In the genomic region with DNA sequence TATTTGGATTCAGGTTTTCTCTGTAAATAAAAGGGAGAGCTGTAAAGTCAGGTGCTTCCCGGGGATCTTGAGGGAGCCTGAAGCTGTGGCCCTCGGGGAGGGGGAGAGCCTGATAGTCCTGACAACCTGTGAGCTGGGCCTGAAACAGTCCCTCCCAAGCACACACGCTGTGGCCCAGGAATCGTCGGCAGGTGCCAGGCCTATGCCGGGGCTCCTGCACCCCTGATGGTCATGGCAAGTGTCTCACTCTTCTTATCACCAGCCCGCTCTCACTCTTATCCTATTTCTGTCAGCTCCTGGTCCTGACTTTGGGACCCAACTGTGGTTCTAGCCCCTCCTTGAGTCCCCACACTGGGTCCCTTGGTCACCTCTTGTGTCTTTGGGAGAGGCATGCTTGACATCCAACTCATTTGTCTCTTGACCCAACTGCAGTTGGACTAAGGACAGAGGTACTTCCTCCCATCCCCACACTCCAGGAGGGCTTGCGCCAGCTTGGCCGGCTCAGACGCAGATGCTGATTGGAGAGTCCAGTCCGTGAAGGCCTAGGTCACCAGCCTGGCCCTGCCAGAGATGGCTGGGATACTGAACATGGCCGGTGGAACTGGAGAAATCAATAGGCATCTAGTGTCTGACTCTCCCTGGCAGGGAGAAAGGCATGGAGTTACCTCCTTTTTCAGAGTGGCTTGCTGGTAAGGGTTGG, we compare ENCODE assay signal across 24 cellular contexts.
DNase-seq lines count a peak whose midpoint lies in the region; ATAC-seq and TF ChIP-seq lines count a peak whose summit lies in the region.
"Had no signal": no experiment of that assay in that cellular context is flagged by ENCODE, and none has a peak within 500 bp of the region (broad histone marks: within the 10 kb centered on the region; RNA-seq: fewer than 3 reads in every experiment).

No MANE protein-coding gene starts in this region.

- DNase-seq in ecto neural progenitor cell (ENCODE audit: low spot score) (peak; percentile 42), endodermal cell (peak; percentile 41), islet precursor cell (peak; percentile 47), osteocyte (ENCODE audit: extremely low spot score, unreplicated experiment) (peak; percentile 74), EL (no peak), GM19240 (ENCODE audit: insufficient read length, low spot score) (no peak)
- DNase-seq in activated CD8-positive, alpha-beta memory T cell treated with anti-CD3 and anti-CD28 coated beads for 24 hours: no peak
- DNase-seq: 8988T; ACHN; BE2C; C1 segment of cervical spinal cord; CD4-positive, alpha-beta memory T cell; CD4-positive, CD25-positive, alpha-beta regulatory T cell; CD8-positive, alpha-beta memory T cell; COR-L47; DMS 273 treated with DMSO at 0.1 percent for 48 hours; DMS153; DMS53; DMS79; DND-41; GF-D8 had no signal

- H3K27ac Mint-ChIP-seq in endodermal cell: no peak overlapping the region
- no peak overlapping the region for H3K27ac Mint-ChIP-seq in osteocyte (ENCODE audit: unreplicated experiment)
- H3K27ac Mint-ChIP-seq: CD14-positive monocyte; CD4-positive, alpha-beta memory T cell; CD4-positive, CD25-positive, alpha-beta regulatory T cell; CD8-positive, alpha-beta memory T cell had no signal

- peaks cover 14% of the 10 kb centered on the region for H3K9me3 ChIP-seq in endodermal cell (ENCODE audit: control insufficient read depth, low read length)
- H3K9me3 ChIP-seq: BE2C had no signal

- H3K36me3 Mint-ChIP-seq in endodermal cell (ENCODE audit: low read depth) (no peaks in the 10 kb centered on the region), osteocyte (ENCODE audit: unreplicated experiment) (no peaks in the 10 kb centered on the region)
- H3K36me3 Mint-ChIP-seq: CD14-positive monocyte; CD4-positive, alpha-beta memory T cell; CD4-positive, CD25-positive, alpha-beta regulatory T cell; CD8-positive, alpha-beta memory T cell had no signal

- no peak overlapping the region for H3K4me3 ChIP-seq in endodermal cell (ENCODE audit: low read length)
- H3K4me3 ChIP-seq: BLaER1 had no signal

- WGBS in endodermal cell (ENCODE audit: insufficient coverage in 1 of 2, insufficient read length in 1 of 2), 2 experiments: 93 to 97% methylated on average over 8 to 12 of the region's 12 CpGs

- peaks cover 7% of the 10 kb centered on the region for H3K27me3 Mint-ChIP-seq in endodermal cell (ENCODE audit: insufficient read depth)
- H3K27me3 Mint-ChIP-seq in osteocyte (ENCODE audit: unreplicated experiment): peaks cover 7% of the 10 kb centered on the region

- H3K4me3 Mint-ChIP-seq in endodermal cell (no peak overlapping the region), osteocyte (ENCODE audit: unreplicated experiment) (no peak overlapping the region)
- H3K4me3 Mint-ChIP-seq: CD14-positive monocyte; CD4-positive, alpha-beta memory T cell; CD4-positive, CD25-positive, alpha-beta regulatory T cell; CD8-positive, alpha-beta memory T cell had no signal

- no peak overlapping the region for H3K27ac ChIP-seq in endodermal cell (ENCODE audit: low read depth, low read length)
- H3K27ac ChIP-seq: BLaER1 had no signal

- H3K36me3 ChIP-seq in endodermal cell (ENCODE audit: control insufficient read depth, insufficient read depth, low read length): no peaks in the 10 kb centered on the region
- H3K36me3 ChIP-seq: BE2C, BLaER1 had no signal

- no peaks in the 10 kb centered on the region for H3K27me3 ChIP-seq in endodermal cell (ENCODE audit: control insufficient read depth, insufficient read depth, low read length, poor library complexity, severe bottlenecking)
- H3K27me3 ChIP-seq: BE2C, BLaER1 had no signal

- no peaks in the 10 kb centered on the region for H3K4me1 ChIP-seq in endodermal cell (ENCODE audit: control insufficient read depth, insufficient read depth, low read length)
- H3K4me1 ChIP-seq: BE2C, BLaER1 had no signal

- H3K9ac ChIP-seq in endodermal cell (ENCODE audit: extremely low read depth, low read length, poor library complexity, severe bottlenecking): no peak overlapping the region
- H3K9ac ChIP-seq: BLaER1 had no signal

- H3K9me3 Mint-ChIP-seq in endodermal cell: peaks cover 19% of the 10 kb centered on the region
- H3K9me3 Mint-ChIP-seq in osteocyte (ENCODE audit: unreplicated experiment): peaks cover 7% of the 10 kb centered on the region

- H3K4me1 Mint-ChIP-seq in endodermal cell (peaks cover 11% of the 10 kb centered on the region), osteocyte (ENCODE audit: unreplicated experiment) (no peaks in the 10 kb centered on the region)
- H3K4me1 Mint-ChIP-seq: CD14-positive monocyte had no signal

- ATAC-seq in GM19023 (IDR thresholded peaks at IDR 0.05; ENCODE audit: unreplicated experiment): no peak

- no peak for TF ChIP-seq CTCF in endodermal cell (conservative IDR thresholded peaks at IDR 0.05)
- no peak for TF ChIP-seq CTCF in osteocyte (IDR thresholded peaks at IDR 0.05)

Comparison
In these comparisons a context has a peak if more than half of its experiments do, and no peak if none do; other contexts are left out.
1. DNase-seq: peak in ecto neural progenitor cell (single experiment), endodermal cell (single experiment), islet precursor cell (single experiment) and osteocyte (single experiment); none in EL (single experiment), activated CD8-positive, alpha-beta memory T cell treated with anti-CD3 and anti-CD28 coated beads for 24 hours (single experiment) and GM19240 (single experiment).